ENCODE assay signal across 8 cellular contexts in genomic region chr16:57187508-57187854, GRCh38. TPM values are rescaled to one million over a fixed set of nuclear protein-coding genes. Genes with fewer than 3 reads are reported as not detected.
A peak's percentile ranks its signal among the peaks of the same experiment; 100 is the strongest.
DNase-seq lines count a peak whose midpoint lies in the region; ATAC-seq and TF ChIP-seq lines count a peak whose summit lies in the region.

No MANE protein-coding gene starts in this region.

- no peak overlapping the region for H3K18ac ChIP-seq in mesenchymal stem cell (ENCODE audit: low read depth in 1 of 2, low read length in 2 of 2)

- no peak overlapping the region for H2BK15ac ChIP-seq in mesenchymal stem cell (ENCODE audit: low read depth, poor library complexity, severe bottlenecking)

- peak overlapping the region in 1 of 2 experiments; percentile 20 for H3K4ac ChIP-seq in mesenchymal stem cell (ENCODE audit: low read depth in 1 of 2, low read length in 2 of 2)

- TF ChIP-seq CTCF in BJ (IDR thresholded peaks at IDR 0.05; ENCODE audit: insufficient read depth, low read depth, low read length) (no peak), ascending aorta (IDR thresholded peaks at IDR 0.05) (no peak)

- peak overlapping the region; percentile 27 to 99 (median 87) for H3K27ac Mint-ChIP-seq in IgD-negative memory B cell

- peak overlapping the region; percentile 89 to 100 (median 96) for H3K4me3 Mint-ChIP-seq in IgD-negative memory B cell

- H2AFZ ChIP-seq in mesenchymal stem cell (ENCODE audit: low read depth, low read length), result no peak overlapping the region

- H3K9me3 Mint-ChIP-seq in IgD-negative memory B cell, result no peaks in the 10 kb centered on the region

- no peak overlapping the region for H3K23ac ChIP-seq in mesenchymal stem cell (ENCODE audit: low read length in 2 of 2)

- no peak overlapping the region for H2BK120ac ChIP-seq in mesenchymal stem cell (ENCODE audit: low read depth, low read length)

- WGBS in mesenchymal stem cell, result 17% methylated on average over 6 of the region's 6 CpGs

- no peak overlapping the region for H2AK5ac ChIP-seq in mesenchymal stem cell (ENCODE audit: low read length, severe bottlenecking)

- no peaks in the 10 kb centered on the region; the same call in 1 of the 2 replicates for H3K36me3 ChIP-seq in BJ (ENCODE audit: control insufficient read depth, insufficient read depth, low read length)
- no peaks in the 10 kb centered on the region for H3K36me3 ChIP-seq in ascending aorta
- peaks cover 0 to 4% of the 10 kb centered on the region in 2 experiments for H3K36me3 ChIP-seq in mesenchymal stem cell (ENCODE audit: control insufficient read depth in 1 of 2, insufficient read depth in 2 of 2, low read depth in 1 of 2, low read length in 2 of 2)

- ATAC-seq in HG02642 (IDR thresholded peaks at IDR 0.05; ENCODE audit: poor library complexity, unreplicated experiment), result no peak

- POLR2A ChIA-PET in BJ (lab: Charles Lee), result no interaction called here

- no peak overlapping the region for H2BK12ac ChIP-seq in mesenchymal stem cell (ENCODE audit: low read length in 2 of 2)

- peaks cover 25 to 38% (median 38%) of the 10 kb centered on the region in 3 donors for H3K4me1 Mint-ChIP-seq in IgD-negative memory B cell

- H3K14ac ChIP-seq in mesenchymal stem cell (ENCODE audit: low read length in 2 of 2), result no peak overlapping the region

- no peak overlapping the region for H4K91ac ChIP-seq in mesenchymal stem cell (ENCODE audit: low read length)

- H3K4me2 ChIP-seq in mesenchymal stem cell (ENCODE audit: low read length, poor library complexity, severe bottlenecking), result peak overlapping the region; percentile 75

- H3K4me1 ChIP-seq in ascending aorta, result peaks cover 5 to 39% of the 10 kb centered on the region in 2 donors
- H3K4me1 ChIP-seq in mesenchymal stem cell (ENCODE audit: control insufficient read depth, insufficient read depth, low read depth, low read length), result peaks cover 10% of the 10 kb centered on the region

- H2BK5ac ChIP-seq in mesenchymal stem cell (ENCODE audit: low read depth, low read length, poor library complexity, severe bottlenecking), result no peak overlapping the region

- peak overlapping the region; percentile 97 for H3K9ac ChIP-seq in mesenchymal stem cell (ENCODE audit: low read length)

- CTCF ChIA-PET in BJ (lab: Yijun Ruan, JAX), result interaction anchor here (1.5 kb wide), 1 partner anchor 45 kb away, joined by 3 read pairs; no protein-coding TSS in a partner anchor

- H3K27me3 ChIP-seq in BJ (ENCODE audit: control insufficient read depth, insufficient read depth, low read length) (no peaks in the 10 kb centered on the region), ascending aorta (no peaks in the 10 kb centered on the region), mesenchymal stem cell (ENCODE audit: control insufficient read depth in 1 of 2, insufficient read depth in 1 of 2, low read length in 2 of 2) (no peaks in the 10 kb centered on the region)

- DNase-seq in BJ (ENCODE audit: low read depth), result no peak
- no peak for DNase-seq in ascending aorta (ENCODE audit: low spot score in 2 of 2)
- DNase-seq in mesenchymal stem cell, result no peak
- DNase-seq in GDM1 (lab: John Stamatoyannopoulos, UW), result no peak
- DNase-seq in NCI-H2029 treated with DMSO at 0.1 percent for 48 hours (lab: John Stamatoyannopoulos, UW), result no peak
- no peak for DNase-seq in putamen (ENCODE audit: low spot score)

- H3K9me3 ChIP-seq in ascending aorta (no peaks in the 10 kb centered on the region), mesenchymal stem cell (ENCODE audit: control insufficient read depth, low read length) (peaks cover 4% of the 10 kb centered on the region)

- H3K27me3 Mint-ChIP-seq in IgD-negative memory B cell, result peaks cover 2% of the 10 kb centered on the region

- intact Hi-C loops in ascending aorta (cut with DNase I), result loop anchor here (2.0 to 10.0 kb wide), 7 partner anchors 95 to 617 kb away; partner anchors contain the start of genes CIAPIN1, COQ9, CPNE2 and HERPUD1

- peak overlapping the region; percentile 95 to 96 for H3K27ac ChIP-seq in ascending aorta
- peak overlapping the region; percentile 83 for H3K27ac ChIP-seq in mesenchymal stem cell (ENCODE audit: low read length, poor library complexity, severe bottlenecking)

- H4K8ac ChIP-seq in mesenchymal stem cell (ENCODE audit: low read length), result no peak overlapping the region

- H3K79me1 ChIP-seq in mesenchymal stem cell (replicated peaks; ENCODE audit: low read length, poor library complexity, severe bottlenecking), result peaks cover 9% of the 10 kb centered on the region

- H3K4me3 ChIP-seq in BJ (ENCODE audit: low read depth, low read length) (peak overlapping the region; percentile 83), ascending aorta (peak overlapping the region; percentile 78), mesenchymal stem cell (ENCODE audit: insufficient read depth in 1 of 2, low read depth in 1 of 2, low read length in 2 of 2) (peak overlapping the region in 1 of 2 experiments; percentile 82)

- peaks cover 2% of the 10 kb centered on the region for H3K36me3 Mint-ChIP-seq in IgD-negative memory B cell

RNA-seq across cellular contexts. Expression of gene RSPRY1, which starts 1.4 kb away (rescaled TPM):
- 29.7 and 35.3 TPM in 2 replicates for polyA plus RNA-seq in BJ (2011; rRNA removed)
- 51.8 and 79.4 TPM in 2 replicates for polyA minus RNA-seq in BJ (2011; rRNA and poly(A)+ RNA removed)
- polyA plus RNA-seq in IgD-negative memory B cell, result 38.2 TPM
- 29.3 TPM for total RNA-seq in ascending aorta
- polyA plus RNA-seq in mesenchymal stem cell (2013, experiment 1 of 2), result 55.6 TPM
- polyA plus RNA-seq in mesenchymal stem cell (2013, experiment 2 of 2), result 53.4 TPM

RNA-seq across cellular contexts. Expression of gene PSME3IP1, which starts 1.6 kb away (rescaled TPM):
- polyA plus RNA-seq in BJ (2011; rRNA removed) (68.5 and 96.5 TPM in 2 replicates), IgD-negative memory B cell (91.6 TPM)
- polyA minus RNA-seq in BJ (2011; rRNA and poly(A)+ RNA removed), result 44.1 and 74.7 TPM in 2 replicates
- total RNA-seq in ascending aorta, result 32.6 TPM
- polyA plus RNA-seq in mesenchymal stem cell (2013, experiment 1 of 2), result 72.7 TPM
- polyA plus RNA-seq in mesenchymal stem cell (2013, experiment 2 of 2), result 70.2 TPM

RNA-seq across cellular contexts. Expression of gene ARL2BP, which starts 57.6 kb away (rescaled TPM):
- polyA plus RNA-seq in BJ (2011; rRNA removed) (69.5 and 94.8 TPM in 2 replicates), IgD-negative memory B cell (108 TPM)
- polyA minus RNA-seq in BJ (2011; rRNA and poly(A)+ RNA removed), result 32.9 and 49.7 TPM in 2 replicates
- 44.1 TPM for total RNA-seq in ascending aorta
- 81.6 TPM for polyA plus RNA-seq in mesenchymal stem cell (2013, experiment 1 of 2)
- 83.7 TPM for polyA plus RNA-seq in mesenchymal stem cell (2013, experiment 2 of 2)
